Comparison of ENCODE assay signal across 33 cellular contexts in the genomic region with DNA sequence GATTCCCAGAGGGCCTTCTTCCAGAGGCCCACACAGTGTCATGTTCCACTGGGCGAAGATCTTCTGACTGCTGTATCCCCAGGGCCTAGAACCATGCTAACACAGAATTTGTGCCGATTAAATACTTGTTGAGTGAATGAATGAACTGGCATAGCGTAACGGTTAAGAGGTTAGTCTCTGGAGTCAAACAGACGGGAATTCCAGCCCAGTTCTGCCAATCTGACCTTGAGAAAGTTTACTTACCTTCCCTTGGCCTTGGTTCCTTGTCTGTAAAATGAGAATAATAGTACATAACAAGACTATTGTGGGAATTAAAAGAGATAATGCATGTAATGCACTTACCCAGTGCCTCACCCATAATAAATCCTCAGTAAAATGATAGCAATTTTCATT. TPM values are rescaled to one million over a fixed set of nuclear protein-coding genes. Genes with fewer than 3 reads are reported as not detected.
"Had no signal": no experiment of that assay in that cellular context is flagged by ENCODE, and none has a peak within 500 bp of the region (broad histone marks: within the 10 kb centered on the region; RNA-seq: fewer than 3 reads in every experiment).

No MANE protein-coding gene starts in this region.

- H3K27me3 ChIP-seq: esophagus squamous epithelium, sigmoid colon, testis, tibial artery, upper lobe of left lung had no signal

- H3K27me3 Mint-ChIP-seq: stimulated activated memory B cell treated with anti-CD40 and anti-IgM and Interleukin-4, amounts not matched to agents 10 μg/mL and 1 μg/mL and 100 μg/mL, for 72 hours had no signal

- DNase-seq: cortex of kidney; effector memory CD8-positive, alpha-beta T cell; erythroblast; esophagus squamous epithelium; foreskin melanocyte; heart right ventricle; hypothalamus; immature natural killer cell; islet precursor cell; kidney glomerular epithelial cell; left colon; left ventricle myocardium superior; lower lobe of right lung; natural killer cell; nucleus accumbens; psoas muscle; right cardiac atrium; sigmoid colon; spleen; stimulated activated CD4-positive, alpha-beta T cell treated with anti-CD3 and anti-CD28 coated beads, Interleukin-4, amount 100 ng/mL, for 4 hours; stimulated activated naive CD8-positive, alpha-beta T cell treated with anti-CD3 and anti-CD28 coated beads, Interleukin-15, Interleukin-2, amounts not matched to agents 100 U/mL and 50 U/mL, for 24 hours; substantia nigra; testis; tibial artery; upper lobe of left lung had no signal

- H3K4me3 Mint-ChIP-seq: effector memory CD8-positive, alpha-beta T cell; immature natural killer cell; natural killer cell; stimulated activated memory B cell treated with anti-CD40 and anti-IgM and Interleukin-4, amounts not matched to agents 10 μg/mL and 1 μg/mL and 100 μg/mL, for 72 hours had no signal

- H3K9me3 ChIP-seq: esophagus squamous epithelium, heart right ventricle, lower lobe of right lung, psoas muscle, sigmoid colon, spleen, testis, upper lobe of left lung had no signal

- H3K9me3 Mint-ChIP-seq: effector memory CD8-positive, alpha-beta T cell; immature natural killer cell; natural killer cell; stimulated activated memory B cell treated with anti-CD40 and anti-IgM and Interleukin-4, amounts not matched to agents 10 μg/mL and 1 μg/mL and 100 μg/mL, for 72 hours had no signal

- ATAC-seq: effector memory CD8-positive, alpha-beta T cell; heart right ventricle; left colon; left ventricle myocardium superior; lower lobe of right lung; natural killer cell; psoas muscle; right cardiac atrium; stimulated activated memory B cell treated with anti-CD40 and anti-IgM and Interleukin-4, amounts not matched to agents 10 μg/mL and 1 μg/mL and 100 μg/mL, for 72 hours had no signal

- H3K36me3 Mint-ChIP-seq: immature natural killer cell; natural killer cell; stimulated activated memory B cell treated with anti-CD40 and anti-IgM and Interleukin-4, amounts not matched to agents 10 μg/mL and 1 μg/mL and 100 μg/mL, for 72 hours had no signal

- FAIRE-seq: endometrium, urothelium cell line had no signal

- H3K4me3 ChIP-seq: esophagus squamous epithelium, heart right ventricle, lower lobe of right lung, psoas muscle, sigmoid colon, spleen, testis, tibial artery, upper lobe of left lung had no signal

- H3K27ac ChIP-seq: esophagus squamous epithelium, heart right ventricle, lower lobe of right lung, psoas muscle, sigmoid colon, spleen, testis, tibial artery, upper lobe of left lung had no signal

- H3K27ac Mint-ChIP-seq: natural killer cell; stimulated activated memory B cell treated with anti-CD40 and anti-IgM and Interleukin-4, amounts not matched to agents 10 μg/mL and 1 μg/mL and 100 μg/mL, for 72 hours had no signal

- H3K36me3 ChIP-seq: esophagus squamous epithelium, heart right ventricle, lower lobe of right lung, sigmoid colon, spleen, tibial artery, upper lobe of left lung had no signal

- H3K4me1 ChIP-seq: esophagus squamous epithelium, lower lobe of right lung, psoas muscle, spleen, testis had no signal

RNA-seq across cellular contexts. Expression of gene PLAC1, which starts 58.3 kb away (rescaled TPM):
- total RNA-seq: dermis microvascular lymphatic vessel endothelial cell, heart right ventricle, left colon, left ventricle myocardium superior, lower lobe of right lung, mesenteric fat pad, natural killer cell, osteocyte, renal cortical epithelial cell, right cardiac atrium, skeletal muscle tissue, spleen, upper lobe of left lung had no signal
